25 cellular contexts compared by ENCODE assay signal in genomic region chr12:41032386-41032785, GRCh38.
"Had no signal": no experiment of that assay in that cellular context is flagged by ENCODE, and none has a peak within 500 bp of the region (broad histone marks: within the 10 kb centered on the region; RNA-seq: fewer than 3 reads in every experiment).

No MANE protein-coding gene starts in this region.

- H3K4me1 ChIP-seq: lower lobe of right lung, psoas muscle, upper lobe of left lung had no signal

- H3K27ac ChIP-seq: dorsolateral prefrontal cortex, epithelial cell of prostate, lower lobe of right lung, ovary, psoas muscle, skin epidermis, thoracic aorta, tibial nerve, upper lobe of left lung had no signal

- H3K36me3 ChIP-seq: lower lobe of right lung, ovary, thoracic aorta, upper lobe of left lung had no signal

- DNase-seq: dorsolateral prefrontal cortex; effector CD8-positive, alpha-beta T cell; endodermal cell; hypothalamus; immature natural killer cell; islet precursor cell; left ventricle myocardium superior; lower lobe of right lung; naive thymus-derived CD8-positive, alpha-beta T cell; nephron progenitor cell; nucleus accumbens; ovary; posterior cingulate gyrus; psoas muscle; right cardiac atrium; stimulated activated CD4-positive, alpha-beta T cell treated with anti-CD3 and anti-CD28 coated beads, Interleukin-15, amount 100 ng/mL, for 24 hours; stimulated activated CD4-positive, alpha-beta T cell treated with anti-CD3 and anti-CD28 coated beads, Interleukin-2, amount 100 ng/mL, for 48 hours; stimulated activated naive B cell treated with anti-CD40 and anti-IgM and Interleukin-4, amounts not matched to agents 10 μg/mL and 1 μg/mL and 100 μg/mL, for 72 hours; upper lobe of left lung had no signal

- FAIRE-seq: frontal cortex, urothelium cell line had no signal

- H3K27me3 ChIP-seq: dorsolateral prefrontal cortex, ovary, tibial nerve, upper lobe of left lung had no signal

- H3K9me3 ChIP-seq: lower lobe of right lung, ovary, psoas muscle, thoracic aorta, tibial nerve, upper lobe of left lung had no signal

- H3K4me3 ChIP-seq: dorsolateral prefrontal cortex, lower lobe of right lung, ovary, psoas muscle, skin epidermis, thoracic aorta, tibial nerve, upper lobe of left lung had no signal
